Comparison of ENCODE assay signal across 10 cellular contexts in genomic region chr10:31426425-31426824, GRCh38.
A peak's percentile ranks its signal among the peaks of the same experiment; 100 is the strongest.
DNase-seq lines count a peak whose midpoint lies in the region; ATAC-seq, FAIRE-seq and TF ChIP-seq lines count a peak whose summit lies in the region.
"Had no signal": no experiment of that assay in that cellular context is flagged by ENCODE, and none has a peak within 500 bp of the region (broad histone marks: within the 10 kb centered on the region; RNA-seq: fewer than 3 reads in every experiment).

No MANE protein-coding gene starts in this region.

- FAIRE-seq in urothelium cell line (lab: Jason Lieb, UNC), result no peak

- no peak overlapping the region for H3K4me3 ChIP-seq in left ventricle myocardium inferior
- H3K4me3 ChIP-seq: skin epidermis had no signal

- intact Hi-C loops in activated B cell treated with CpG ODN at 0.5 μM for 24 hours (cut with micrococcal nuclease) (no loop called here), left ventricle myocardium inferior (cut with micrococcal nuclease) (no loop called here)

- POLR2A ChIA-PET in activated B cell treated with CpG ODN at 0.5 μM for 24 hours (lab: Charles Lee), result interaction anchor here (0.6 to 0.7 kb wide), 2 partner anchors 87 to 398 kb away, joined by 3 to 5 read pairs; no protein-coding TSS in a partner anchor

- no peak overlapping the region for H3K4me3 Mint-ChIP-seq in activated T-cell treated with anti-CD3 and anti-CD28 coated beads, Interleukin-2, amount 50 U/mL, for 24 hours
- H3K4me3 Mint-ChIP-seq in activated B cell treated with CpG ODN at 0.5 μM for 24 hours, result peak overlapping the region; percentile 2
- H3K4me3 Mint-ChIP-seq: activated naive CD8-positive, alpha-beta T cell treated with anti-CD3 and anti-CD28 coated beads, Interleukin-2, amount 50 U/mL, for 24 hours had no signal

- H3K36me3 ChIP-seq in left ventricle myocardium inferior, result no peaks in the 10 kb centered on the region

- no peak for ATAC-seq in activated B cell treated with CpG ODN at 0.5 μM for 24 hours (ENCODE audit: low read depth)
- no peak for ATAC-seq in GM19351 (IDR thresholded peaks at IDR 0.05; ENCODE audit: unreplicated experiment)
- no peak for ATAC-seq in HG02870 (IDR thresholded peaks at IDR 0.05; ENCODE audit: unreplicated experiment)
- ATAC-seq: activated naive CD8-positive, alpha-beta T cell treated with anti-CD3 and anti-CD28 coated beads, Interleukin-2, amount 50 U/mL, for 24 hours had no signal

- H3K27me3 ChIP-seq in left ventricle myocardium inferior (ENCODE audit: low read depth), result no peaks in the 10 kb centered on the region

- H3K27ac Mint-ChIP-seq in activated T-cell treated with anti-CD3 and anti-CD28 coated beads, Interleukin-2, amount 50 U/mL, for 24 hours, result peak overlapping the region; percentile 37
- peak overlapping the region; percentile 12 for H3K27ac Mint-ChIP-seq in activated B cell treated with CpG ODN at 0.5 μM for 24 hours
- H3K27ac Mint-ChIP-seq: activated naive CD8-positive, alpha-beta T cell treated with anti-CD3 and anti-CD28 coated beads, Interleukin-2, amount 50 U/mL, for 24 hours had no signal

- H3K4me1 ChIP-seq in left ventricle myocardium inferior, result peaks cover 64% of the 10 kb centered on the region

- H3K27me3 Mint-ChIP-seq in activated T-cell treated with anti-CD3 and anti-CD28 coated beads, Interleukin-2, amount 50 U/mL, for 24 hours, result no peaks in the 10 kb centered on the region
- no peaks in the 10 kb centered on the region for H3K27me3 Mint-ChIP-seq in activated B cell treated with CpG ODN at 0.5 μM for 24 hours
- H3K27me3 Mint-ChIP-seq: activated naive CD8-positive, alpha-beta T cell treated with anti-CD3 and anti-CD28 coated beads, Interleukin-2, amount 50 U/mL, for 24 hours had no signal

- CTCF ChIA-PET in activated B cell treated with CpG ODN at 0.5 μM for 24 hours (lab: Charles Lee), result interaction anchor here (1.1 kb wide), 1 partner anchor 643 kb away, joined by 3 read pairs; no protein-coding TSS in a partner anchor

- peak overlapping the region; percentile 80 for H3K27ac ChIP-seq in left ventricle myocardium inferior (replicated peaks)

- DNase-seq in activated T-cell treated with anti-CD3 and anti-CD28 coated beads, Interleukin-2, amount 50 U/mL, for 24 hours, result no peak
- DNase-seq in activated T-cell treated with anti-CD3 and anti-CD28 coated beads for 4 hours (no peak), activated B cell treated with CpG ODN at 0.5 μM for 24 hours (no peak), left ventricle myocardium inferior (no peak), urothelium cell line (ENCODE audit: low spot score) (peak; percentile 21), HUDEP-2 (lab: John Stamatoyannopoulos, UW; ENCODE audit: unreplicated experiment in 76 of 76) (no peak)
- DNase-seq: activated naive CD8-positive, alpha-beta T cell treated with anti-CD3 and anti-CD28 coated beads, Interleukin-2, amount 50 U/mL, for 24 hours had no signal

- TF ChIP-seq CTCF in activated B cell treated with CpG ODN at 0.5 μM for 24 hours (IDR thresholded peaks at IDR 0.05), result no peak
- no peak for TF ChIP-seq CTCF in left ventricle myocardium inferior (IDR thresholded peaks at IDR 0.05; ENCODE audit: borderline replicate concordance)

- H3K9me3 Mint-ChIP-seq in activated T-cell treated with anti-CD3 and anti-CD28 coated beads, Interleukin-2, amount 50 U/mL, for 24 hours, result peaks cover 9% of the 10 kb centered on the region
- peaks cover 6% of the 10 kb centered on the region for H3K9me3 Mint-ChIP-seq in activated B cell treated with CpG ODN at 0.5 μM for 24 hours

- H3K36me3 Mint-ChIP-seq in activated T-cell treated with anti-CD3 and anti-CD28 coated beads, Interleukin-2, amount 50 U/mL, for 24 hours (ENCODE audit: low read depth), result peaks cover 31% of the 10 kb centered on the region
- peaks cover 15% of the 10 kb centered on the region for H3K36me3 Mint-ChIP-seq in activated B cell treated with CpG ODN at 0.5 μM for 24 hours (ENCODE audit: low read depth)

- peaks cover 71% of the 10 kb centered on the region for H3K4me1 Mint-ChIP-seq in activated T-cell treated with anti-CD3 and anti-CD28 coated beads, Interleukin-2, amount 50 U/mL, for 24 hours (ENCODE audit: low read depth)
- H3K4me1 Mint-ChIP-seq in activated B cell treated with CpG ODN at 0.5 μM for 24 hours, result peaks cover 52% of the 10 kb centered on the region

- peaks cover 10% of the 10 kb centered on the region for H3K9me3 ChIP-seq in left ventricle myocardium inferior (replicated peaks)
